ENCODE assay signal across 1 cellular context in the genomic region with DNA sequence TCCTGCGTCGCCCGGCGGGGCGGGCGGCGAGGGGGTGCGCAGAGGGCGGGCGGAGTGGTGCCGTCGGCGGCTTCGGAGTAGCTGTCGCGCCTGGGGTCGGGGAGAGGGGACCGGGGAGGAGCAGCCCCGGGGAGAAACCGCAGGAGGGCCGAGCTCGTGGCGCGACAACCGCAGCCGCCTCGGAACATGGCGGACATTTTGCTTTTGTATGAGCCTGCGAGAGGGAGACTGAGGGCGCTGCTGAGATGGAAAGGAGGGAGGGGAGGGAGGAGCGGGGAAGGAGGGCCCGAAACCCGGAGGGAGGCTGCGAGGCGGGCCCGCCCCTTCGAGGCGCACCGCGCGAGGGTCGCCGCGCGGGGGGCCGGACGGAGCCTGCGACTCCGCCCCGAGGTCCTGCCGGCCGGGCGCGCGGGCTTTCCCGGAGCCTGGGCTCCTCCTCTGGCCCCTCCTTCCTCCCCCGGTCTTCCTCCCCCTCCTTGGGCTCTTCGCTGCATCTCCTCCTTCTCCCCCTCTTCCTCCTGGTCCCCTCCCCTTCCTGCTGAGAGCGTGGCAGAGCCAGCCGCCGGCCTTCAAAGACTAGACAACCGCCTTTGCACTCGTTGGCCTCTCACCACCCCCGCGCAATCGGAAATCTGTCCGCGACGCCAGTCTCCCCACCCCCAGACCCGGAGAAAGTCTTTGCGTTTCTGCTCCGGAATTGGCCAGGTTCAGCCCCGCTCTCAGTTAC.
TF ChIP-seq lines count a peak whose summit lies in the region.

No MANE protein-coding gene starts in this region.

TF ChIP-seq in H1, 55 proteins besides CTCF, POLR2A, EP300 and RAD21 (continued from another document):
- TF ChIP-seq, protein P1, sequence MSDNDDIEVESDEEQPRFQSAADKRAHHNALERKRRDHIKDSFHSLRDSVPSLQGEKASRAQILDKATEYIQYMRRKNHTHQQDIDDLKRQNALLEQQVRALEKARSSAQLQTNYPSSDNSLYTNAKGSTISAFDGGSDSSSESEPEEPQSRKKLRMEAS (IDR thresholded peaks at IDR 0.05): no peak
- TF ChIP-seq POU5F1 (IDR thresholded peaks at IDR 0.05; ENCODE audit: low read depth, low read length): no peak
- TF ChIP-seq CREB1 (IDR thresholded peaks at IDR 0.05): no peak
- no peak for TF ChIP-seq TAF7 (optimal IDR thresholded peaks at IDR 0.05; ENCODE audit: borderline replicate concordance, low read depth, low read length)
- no peak for TF ChIP-seq ATF2 (IDR thresholded peaks at IDR 0.05; ENCODE audit: low read length)
- TF ChIP-seq RBBP5 (IDR thresholded peaks at IDR 0.05; ENCODE audit: borderline replicate concordance, low read depth, low read length): no peak
- no peak for TF ChIP-seq SIX5 (IDR thresholded peaks at IDR 0.05; ENCODE audit: low read depth, low read length)
- TF ChIP-seq RFX5 (IDR thresholded peaks at IDR 0.05; ENCODE audit: borderline replicate concordance, low read depth, low read length): no peak
- no peak for TF ChIP-seq CHD7 (IDR thresholded peaks at IDR 0.05; ENCODE audit: insufficient replicate concordance, low read length)
- peak; percentile 79; the same call in 1 of the 2 replicates for TF ChIP-seq YY1 (IDR thresholded peaks at IDR 0.05; ENCODE audit: low read depth, low read length)
- TF ChIP-seq EGR1 (IDR thresholded peaks at IDR 0.05; ENCODE audit: borderline replicate concordance, low read depth, low read length): no peak
- TF ChIP-seq RNF2 (IDR thresholded peaks at IDR 0.05; ENCODE audit: borderline replicate concordance, low read depth, low read length, missing control alignments, poor library complexity, severe bottlenecking): no peak
- no peak for TF ChIP-seq MAFK (IDR thresholded peaks at IDR 0.05; ENCODE audit: low read depth, low read length)
- no peak for TF ChIP-seq NANOG (IDR thresholded peaks at IDR 0.05; ENCODE audit: insufficient read depth, low read depth, low read length, poor library complexity, severe bottlenecking)
- TF ChIP-seq CEBPB (IDR thresholded peaks at IDR 0.05; ENCODE audit: low read depth, low read length): no peak
- TF ChIP-seq CBX8 (IDR thresholded peaks at IDR 0.05; ENCODE audit: borderline replicate concordance, low read depth, low read length): no peak
- TF ChIP-seq CTBP2 (IDR thresholded peaks at IDR 0.05; ENCODE audit: borderline replicate concordance, insufficient read depth, insufficient read length, low read length): no peak
- peak; percentile 61 for TF ChIP-seq KDM4A (IDR thresholded peaks at IDR 0.05; ENCODE audit: low read depth, low read length, severe bottlenecking)
- no peak for TF ChIP-seq CHD1 (IDR thresholded peaks at IDR 0.05; ENCODE audit: low read depth, low read length)
- no peak for TF ChIP-seq FOSL1 (IDR thresholded peaks at IDR 0.05; ENCODE audit: insufficient read depth, low read depth, low read length)
- no peak for TF ChIP-seq ZNF274 (IDR thresholded peaks at IDR 0.05; ENCODE audit: borderline replicate concordance, extremely low read depth, low read length)
- no peak for TF ChIP-seq JUND (IDR thresholded peaks at IDR 0.05; ENCODE audit: low read length)
- no peak for TF ChIP-seq TBP (IDR thresholded peaks at IDR 0.05; ENCODE audit: low read depth, low read length)
- no peak for TF ChIP-seq SIRT6 (IDR thresholded peaks at IDR 0.05; ENCODE audit: low read length)
- TF ChIP-seq SRF (IDR thresholded peaks at IDR 0.05; ENCODE audit: low read depth, low read length): no peak
- TF ChIP-seq HDAC6 (IDR thresholded peaks at IDR 0.05; ENCODE audit: low read depth, low read length): no peak
- no peak for TF ChIP-seq SP2 (IDR thresholded peaks at IDR 0.05; ENCODE audit: low read length)
- no peak for TF ChIP-seq BACH1 (IDR thresholded peaks at IDR 0.05; ENCODE audit: low read length)
- TF ChIP-seq TEAD4 (IDR thresholded peaks at IDR 0.05; ENCODE audit: low read depth, low read length): no peak
- no peak for TF ChIP-seq SP4 (IDR thresholded peaks at IDR 0.05; ENCODE audit: low read length)
- no peak for TF ChIP-seq HDAC2 (IDR thresholded peaks at IDR 0.05; ENCODE audit: borderline replicate concordance in 1 of 2, low read depth in 2 of 2, low read length in 2 of 2)
- no peak for TF ChIP-seq GABPA (IDR thresholded peaks at IDR 0.05; ENCODE audit: borderline replicate concordance, insufficient read depth, low read length)
- TF ChIP-seq BCL11A (IDR thresholded peaks at IDR 0.05; ENCODE audit: low read depth in 2 of 2, low read length in 2 of 2): no peak
- TF ChIP-seq CBX5 (IDR thresholded peaks at IDR 0.05; ENCODE audit: low read depth, low read length): no peak
- no peak for TF ChIP-seq CHD2 (IDR thresholded peaks at IDR 0.05; ENCODE audit: low read length)
- no peak for TF ChIP-seq GTF2F1 (IDR thresholded peaks at IDR 0.05; ENCODE audit: borderline replicate concordance, low read depth, low read length)
- TF ChIP-seq, protein P2, sequence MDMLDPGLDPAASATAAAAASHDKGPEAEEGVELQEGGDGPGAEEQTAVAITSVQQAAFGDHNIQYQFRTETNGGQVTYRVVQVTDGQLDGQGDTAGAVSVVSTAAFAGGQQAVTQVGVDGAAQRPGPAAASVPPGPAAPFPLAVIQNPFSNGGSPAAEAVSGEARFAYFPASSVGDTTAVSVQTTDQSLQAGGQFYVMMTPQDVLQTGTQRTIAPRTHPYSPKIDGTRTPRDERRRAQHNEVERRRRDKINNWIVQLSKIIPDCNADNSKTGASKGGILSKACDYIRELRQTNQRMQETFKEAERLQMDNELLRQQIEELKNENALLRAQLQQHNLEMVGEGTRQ (IDR thresholded peaks at IDR 0.05; ENCODE audit: low read length): no peak
- 0 out of 2 replicates have a peak, but pooled peaks have one; percentile 24 for TF ChIP-seq PHF8 (conservative IDR thresholded peaks at IDR 0.05; ENCODE audit: low read depth, low read length)
- no peak for TF ChIP-seq BRCA1 (IDR thresholded peaks at IDR 0.05; ENCODE audit: low read depth, low read length)
- no peak for TF ChIP-seq NRF1 (IDR thresholded peaks at IDR 0.05; ENCODE audit: low read depth, low read length)
- no peak for TF ChIP-seq JUN (IDR thresholded peaks at IDR 0.05; ENCODE audit: low read depth, low read length)
- TF ChIP-seq, protein P3, sequence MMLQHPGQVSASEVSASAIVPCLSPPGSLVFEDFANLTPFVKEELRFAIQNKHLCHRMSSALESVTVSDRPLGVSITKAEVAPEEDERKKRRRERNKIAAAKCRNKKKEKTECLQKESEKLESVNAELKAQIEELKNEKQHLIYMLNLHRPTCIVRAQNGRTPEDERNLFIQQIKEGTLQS (IDR thresholded peaks at IDR 0.05; ENCODE audit: insufficient read depth, low read depth, low read length): no peak
- TF ChIP-seq ASH2L (IDR thresholded peaks at IDR 0.05; ENCODE audit: low read length): peak; percentile 14
- peak; percentile 62; the same call in 1 of the 2 replicates for TF ChIP-seq POLR2AphosphoS5 (IDR thresholded peaks at IDR 0.05; ENCODE audit: low read depth, low read length)
- TF ChIP-seq SIN3A (conservative IDR thresholded peaks at IDR 0.05 in 1 of 2, IDR thresholded peaks at IDR 0.05 in 1 of 2; ENCODE audit: low read depth in 1 of 2, low read length in 2 of 2): 0 out of 4 replicates have a peak, but pooled peaks of 1 of the 2 experiments have one; percentile 18
- TF ChIP-seq, protein P4, sequence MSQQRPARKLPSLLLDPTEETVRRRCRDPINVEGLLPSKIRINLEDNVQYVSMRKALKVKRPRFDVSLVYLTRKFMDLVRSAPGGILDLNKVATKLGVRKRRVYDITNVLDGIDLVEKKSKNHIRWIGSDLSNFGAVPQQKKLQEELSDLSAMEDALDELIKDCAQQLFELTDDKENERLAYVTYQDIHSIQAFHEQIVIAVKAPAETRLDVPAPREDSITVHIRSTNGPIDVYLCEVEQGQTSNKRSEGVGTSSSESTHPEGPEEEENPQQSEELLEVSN (IDR thresholded peaks at IDR 0.05): no peak
- peak; percentile 57; the same call in 1 of the 2 replicates for TF ChIP-seq TAF1 (IDR thresholded peaks at IDR 0.05; ENCODE audit: low read depth, low read length)
- no peak for TF ChIP-seq RXRA (IDR thresholded peaks at IDR 0.05; ENCODE audit: insufficient read depth, low read depth, low read length)
- no peak for TF ChIP-seq SAP30 (IDR thresholded peaks at IDR 0.05; ENCODE audit: insufficient read depth, insufficient replicate concordance, low read length)
TF ChIP-seq in H1: peak in this region for 7.
